In genomic region chr18:75086494-75087034, GRCh38 we compare ENCODE assay signal across 19 cellular contexts.
"Had no signal": no experiment of that assay in that cellular context is flagged by ENCODE, and none has a peak within 500 bp of the region (broad histone marks: within the 10 kb centered on the region; RNA-seq: fewer than 3 reads in every experiment).

No MANE protein-coding gene starts in this region.

- H3K27me3 ChIP-seq: gastroesophageal sphincter, sigmoid colon, upper lobe of right lung had no signal

- H3K4me3 ChIP-seq: gastroesophageal sphincter, sigmoid colon, upper lobe of right lung had no signal

- FAIRE-seq: islet of Langerhans had no signal

- H3K36me3 ChIP-seq: gastroesophageal sphincter, sigmoid colon, upper lobe of right lung had no signal

- DNase-seq: activated CD4-positive, alpha-beta memory T cell treated with anti-CD3 and anti-CD28 coated beads, Interleukin-2, amount 10 ng/mL, durations not matched to agents 7 days and 5 days; activated CD4-positive, alpha-beta T cell treated with anti-CD3 and anti-CD28 coated beads, Interleukin-2, amount 10 ng/mL, durations not matched to agents 24 days and 14 days; activated CD4-positive, CD25-positive, alpha-beta regulatory T cell; activated naive CD4-positive, alpha-beta T cell treated with anti-CD3 and anti-CD28 coated beads for 36 hours; activated naive CD8-positive, alpha-beta T cell treated with anti-CD3 and anti-CD28 coated beads, Interleukin-2, amount 10 ng/mL, durations not matched to agents 7 days and 5 days; activated T-cell treated with anti-CD3 and anti-CD28 coated beads, Interleukin-2, amount 50 U/mL, for 24 hours; amniotic stem cell; cortex of kidney; nephron progenitor cell; occipital lobe; sigmoid colon; stimulated activated CD4-positive, alpha-beta T cell treated with anti-CD3 and anti-CD28 coated beads, Interleukin-4, amount 100 ng/mL, for 1 hour; stimulated activated naive CD4-positive, alpha-beta T cell; SW 1271; T-helper 17 cell; upper lobe of right lung had no signal

- H3K4me1 ChIP-seq: gastroesophageal sphincter, sigmoid colon, upper lobe of right lung had no signal

- H3K9me3 ChIP-seq: upper lobe of right lung had no signal

- ATAC-seq: gastroesophageal sphincter, T-helper 17 cell, upper lobe of right lung had no signal

- H3K27ac ChIP-seq: epithelial cell of prostate, gastroesophageal sphincter, sigmoid colon, upper lobe of right lung had no signal
